ENCODE assay signal across 8 cellular contexts in the genomic region with DNA sequence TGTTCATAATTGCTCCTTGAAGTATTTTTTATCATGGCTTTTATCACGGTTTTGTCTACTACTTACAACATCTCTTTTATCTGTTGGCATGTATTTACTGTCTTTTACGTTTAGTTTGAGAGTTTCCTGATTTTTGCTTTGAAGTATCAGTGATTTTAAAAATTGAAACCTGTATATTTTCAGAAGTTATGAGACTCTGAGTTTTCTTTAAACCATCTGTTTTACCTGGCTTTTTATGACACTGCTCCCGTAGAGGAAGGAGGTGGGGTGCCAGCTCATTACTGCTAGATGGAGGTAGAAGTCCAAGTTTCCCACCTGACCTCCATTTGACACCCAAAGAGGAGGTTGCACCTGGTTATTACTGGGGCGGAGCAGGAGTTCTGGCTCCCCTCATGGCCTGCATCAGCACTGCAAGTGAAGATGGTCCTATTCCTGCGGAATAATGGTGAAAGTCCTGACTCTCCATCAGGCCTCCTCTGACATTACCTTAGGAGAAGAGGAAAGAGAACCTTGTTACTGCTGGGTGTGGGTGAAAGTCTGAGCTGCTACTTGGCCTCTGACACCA. TPM values are rescaled to one million over a fixed set of nuclear protein-coding genes. Genes with fewer than 3 reads are reported as not detected.
DNase-seq lines count a peak whose midpoint lies in the region; ATAC-seq and TF ChIP-seq lines count a peak whose summit lies in the region.

No MANE protein-coding gene starts in this region.

- no peaks in the 10 kb centered on the region for H3K9me3 Mint-ChIP-seq in activated naive CD8-positive, alpha-beta T cell treated with anti-CD3 and anti-CD28 coated beads, Interleukin-2, amount 50 U/mL, for 24 hours
- H3K9me3 Mint-ChIP-seq in progenitor cell of endocrine pancreas (ENCODE audit: low read depth), result no peaks in the 10 kb centered on the region

- peaks cover 34% of the 10 kb centered on the region for H3K4me1 Mint-ChIP-seq in activated naive CD8-positive, alpha-beta T cell treated with anti-CD3 and anti-CD28 coated beads, Interleukin-2, amount 50 U/mL, for 24 hours
- no peaks in the 10 kb centered on the region for H3K4me1 Mint-ChIP-seq in progenitor cell of endocrine pancreas (ENCODE audit: low read depth)

- peak overlapping the region; percentile 22 for H3K4me3 Mint-ChIP-seq in activated naive CD8-positive, alpha-beta T cell treated with anti-CD3 and anti-CD28 coated beads, Interleukin-2, amount 50 U/mL, for 24 hours
- H3K4me3 Mint-ChIP-seq in progenitor cell of endocrine pancreas (ENCODE audit: low read depth), result no peak overlapping the region

- no peak overlapping the region for H3K27ac Mint-ChIP-seq in activated naive CD8-positive, alpha-beta T cell treated with anti-CD3 and anti-CD28 coated beads, Interleukin-2, amount 50 U/mL, for 24 hours
- H3K27ac Mint-ChIP-seq in progenitor cell of endocrine pancreas, result no peak overlapping the region

- DNase-seq in NCI-H69 (lab: John Stamatoyannopoulos, UW), result peak; percentile 73
- peak; percentile 26 for DNase-seq in activated naive CD8-positive, alpha-beta T cell treated with anti-CD3 and anti-CD28 coated beads, Interleukin-2, amount 50 U/mL, for 24 hours
- DNase-seq in progenitor cell of endocrine pancreas (ENCODE audit: low spot score, unreplicated experiment), result no peak
- DNase-seq in HUDEP-2 (lab: John Stamatoyannopoulos, UW; ENCODE audit: unreplicated experiment in 76 of 76), result no peak

- no peaks in the 10 kb centered on the region for H3K36me3 Mint-ChIP-seq in activated naive CD8-positive, alpha-beta T cell treated with anti-CD3 and anti-CD28 coated beads, Interleukin-2, amount 50 U/mL, for 24 hours (ENCODE audit: low read depth)
- H3K36me3 Mint-ChIP-seq in progenitor cell of endocrine pancreas (ENCODE audit: insufficient read depth), result no peaks in the 10 kb centered on the region

- peak; percentile 51 for TF ChIP-seq CTCF in progenitor cell of endocrine pancreas (IDR thresholded peaks at IDR 0.05; ENCODE audit: unreplicated experiment)

- H3K27me3 Mint-ChIP-seq in activated naive CD8-positive, alpha-beta T cell treated with anti-CD3 and anti-CD28 coated beads, Interleukin-2, amount 50 U/mL, for 24 hours, result no peaks in the 10 kb centered on the region
- H3K27me3 Mint-ChIP-seq in progenitor cell of endocrine pancreas, result no peaks in the 10 kb centered on the region

- ATAC-seq in GM18502 (IDR thresholded peaks at IDR 0.05; ENCODE audit: poor library complexity, unreplicated experiment) (peak; percentile 53), GM18873 (IDR thresholded peaks at IDR 0.05; ENCODE audit: low FRiP score, unreplicated experiment) (no peak), GM21381 (IDR thresholded peaks at IDR 0.05; ENCODE audit: unreplicated experiment) (no peak), GM19328 (IDR thresholded peaks at IDR 0.05; ENCODE audit: unreplicated experiment) (no peak)
- ATAC-seq in activated naive CD8-positive, alpha-beta T cell treated with anti-CD3 and anti-CD28 coated beads, Interleukin-2, amount 50 U/mL, for 24 hours, result peak; percentile 64

RNA-seq across cellular contexts. Expression of a gene that starts 10.0 kb away (rescaled TPM):
- 46.9 and 54.7 TPM in 2 replicates for total RNA-seq in progenitor cell of endocrine pancreas

Comparison
In these comparisons a context has a peak if more than half of its experiments do, and no peak if none do; other contexts are left out.
1. ATAC-seq: peak in GM18502 (single experiment) and activated naive CD8-positive, alpha-beta T cell treated with anti-CD3 and anti-CD28 coated beads, Interleukin-2, amount 50 U/mL, for 24 hours (single experiment); none in GM18873 (single experiment), GM21381 (single experiment) and GM19328 (single experiment).
2. DNase-seq: peak in NCI-H69 (single experiment) and activated naive CD8-positive, alpha-beta T cell treated with anti-CD3 and anti-CD28 coated beads, Interleukin-2, amount 50 U/mL, for 24 hours (single experiment); none in progenitor cell of endocrine pancreas (single experiment) and HUDEP-2 (0 of 76).